In the genomic region with DNA sequence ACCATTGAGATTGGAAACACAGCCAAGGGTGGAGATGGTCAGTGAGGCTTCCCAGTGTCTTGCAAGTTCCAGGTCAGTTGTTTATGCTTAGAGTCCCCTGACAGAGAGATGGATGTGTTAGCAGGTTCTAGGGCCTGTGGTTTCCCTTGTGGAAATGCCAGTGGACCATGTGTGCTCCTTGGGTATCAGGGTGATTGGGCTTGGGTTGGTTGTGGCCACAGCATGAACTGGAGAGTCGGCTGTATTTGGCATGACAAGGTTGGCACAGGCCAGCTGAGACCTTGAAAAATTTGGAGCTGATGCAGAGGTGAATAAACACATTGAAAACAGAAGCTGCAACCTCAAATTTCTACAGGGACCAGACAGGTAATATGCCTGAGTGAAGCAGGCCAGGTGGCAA, we compare ENCODE assay signal across 21 cellular contexts.
"Had no signal": no experiment of that assay in that cellular context is flagged by ENCODE, and none has a peak within 500 bp of the region (broad histone marks: within the 10 kb centered on the region; RNA-seq: fewer than 3 reads in every experiment).

No MANE protein-coding gene starts in this region.

- FAIRE-seq: kidney had no signal

- H3K4me3 ChIP-seq: coronary artery, hepatocyte, left ventricle myocardium inferior, lung, prostate gland, right lobe of liver, spleen, thyroid gland, upper lobe of right lung had no signal

- H3K4me3 Mint-ChIP-seq: naive thymus-derived CD4-positive, alpha-beta T cell; nephron progenitor cell had no signal

- H3K27ac ChIP-seq: left ventricle myocardium inferior, parathyroid adenoma, prostate gland, right lobe of liver, spleen, thyroid gland, upper lobe of right lung had no signal

- H3K36me3 Mint-ChIP-seq: naive thymus-derived CD4-positive, alpha-beta T cell had no signal

- H3K27ac Mint-ChIP-seq: naive thymus-derived CD4-positive, alpha-beta T cell; nephron progenitor cell had no signal

- H3K9me3 Mint-ChIP-seq: nephron progenitor cell had no signal

- H3K4me1 ChIP-seq: left ventricle myocardium inferior, prostate gland, right lobe of liver, spleen, thyroid gland had no signal

- H3K27me3 Mint-ChIP-seq: naive thymus-derived CD4-positive, alpha-beta T cell had no signal

- H3K9ac ChIP-seq: parathyroid adenoma had no signal

- H3K27me3 ChIP-seq: hepatocyte, right lobe of liver, spleen, thyroid gland, upper lobe of right lung had no signal

- H3K4me1 Mint-ChIP-seq: naive thymus-derived CD4-positive, alpha-beta T cell had no signal

- DNase-seq: effector CD8-positive, alpha-beta T cell; head of caudate nucleus; kidney; left cardiac atrium; left ventricle myocardium inferior; naive thymus-derived CD4-positive, alpha-beta T cell; nephron progenitor cell; retina; right lobe of liver; spleen; stimulated activated CD4-positive, alpha-beta T cell treated with anti-CD3 and anti-CD28 coated beads, Interleukin-15, amount 100 ng/mL, for 24 hours; stimulated activated CD4-positive, alpha-beta T cell treated with anti-CD3 and anti-CD28 coated beads, Interleukin-1b, Interleukin-23, amount 100 ng/mL, for 48 hours; stimulated activated CD4-positive, alpha-beta T cell treated with anti-CD3 and anti-CD28 coated beads, Interleukin-4, amount 100 ng/mL, for 4 hours; stimulated activated naive CD4-positive, alpha-beta T cell treated with Interleukin-2 at 50 U/mL for 16 hours; thyroid gland; upper lobe of right lung had no signal

- H3K36me3 ChIP-seq: left ventricle myocardium inferior, prostate gland, right lobe of liver, spleen, thyroid gland, upper lobe of right lung had no signal
